In the genomic region with DNA sequence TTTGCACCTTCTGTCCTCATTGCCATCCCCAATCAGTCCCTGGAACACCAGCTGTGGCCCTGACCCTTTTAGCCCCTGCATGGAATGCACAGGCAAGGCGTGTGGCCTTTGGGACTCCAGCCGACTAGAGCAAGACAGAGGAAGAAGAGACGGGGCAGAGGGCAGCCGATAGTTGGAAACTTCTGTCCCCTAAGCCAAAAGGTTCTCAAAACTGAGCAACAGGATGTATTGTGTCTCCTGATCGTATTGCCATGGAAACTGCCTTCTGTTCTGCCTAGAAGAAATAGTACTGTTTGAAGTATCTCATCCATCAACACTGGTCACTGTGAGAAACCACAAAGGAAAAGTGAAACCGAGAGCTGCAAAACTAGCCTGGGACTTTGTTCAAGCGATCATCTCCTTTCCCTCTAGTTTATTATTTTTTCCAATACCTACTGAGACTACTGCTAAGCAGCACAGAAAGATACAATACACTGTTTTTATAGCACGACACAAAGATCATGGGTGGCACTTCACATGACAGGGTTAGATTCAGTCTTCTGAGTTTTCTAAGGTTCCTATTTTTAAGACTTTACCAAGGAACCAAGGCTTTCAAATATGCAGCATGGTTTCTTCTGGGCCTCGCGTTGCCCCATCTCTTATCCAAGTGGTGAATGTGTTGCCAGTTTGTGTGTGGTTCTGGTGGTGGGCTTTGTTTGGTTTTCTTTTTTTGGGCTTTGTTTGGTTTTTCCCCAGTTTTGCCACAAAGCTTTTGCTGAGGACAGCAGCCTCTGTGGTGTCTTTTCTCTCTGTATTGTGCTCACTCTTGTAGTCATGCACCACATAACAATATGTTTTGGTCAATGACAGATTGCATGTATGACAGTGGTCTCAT, we compare ENCODE assay signal across 8 cellular contexts. TPM values are rescaled to one million over a fixed set of nuclear protein-coding genes. Genes with fewer than 3 reads are reported as not detected.
DNase-seq lines count a peak whose midpoint lies in the region; ATAC-seq and TF ChIP-seq lines count a peak whose summit lies in the region.

No MANE protein-coding gene starts in this region.

- H3K4me3 ChIP-seq in left ventricle myocardium inferior = peak overlapping the region; percentile 51
- H3K4me3 ChIP-seq in Caco-2 (ENCODE audit: low read depth, low read length) = no peak overlapping the region

- peaks cover 99% of the 10 kb centered on the region for H3K4me1 Mint-ChIP-seq in activated naive CD4-positive, alpha-beta T cell treated with anti-CD3 and anti-CD28 coated beads, Interleukin-2, amount 10 ng/mL, durations not matched to agents 7 days and 5 days
- H3K4me1 Mint-ChIP-seq in stimulated activated effector memory CD8-positive, alpha-beta T cell treated with anti-CD3 and anti-CD28 coated beads, Interleukin-12 subunit alpha, Interleukin-12 subunit beta, amount 100 ng/mL, for 72 hours = peaks cover 100% of the 10 kb centered on the region
- peaks cover 7% of the 10 kb centered on the region for H3K4me1 Mint-ChIP-seq in Caco-2 (ENCODE audit: low read depth, unreplicated experiment)

- DNase-seq in GDM1 (lab: John Stamatoyannopoulos, UW) = peak; percentile 79
- peak; percentile 67 for DNase-seq in KBM-7
- peak; percentile 79 for DNase-seq in activated naive CD4-positive, alpha-beta T cell treated with anti-CD3 and anti-CD28 coated beads, Interleukin-2, amount 10 ng/mL, durations not matched to agents 7 days and 5 days
- DNase-seq in left ventricle myocardium inferior = no peak
- DNase-seq in stimulated activated effector memory CD8-positive, alpha-beta T cell treated with anti-CD3 and anti-CD28 coated beads, Interleukin-12 subunit alpha, Interleukin-12 subunit beta, amount 100 ng/mL, for 72 hours (ENCODE audit: low spot score in 2 of 2) = peak in 1 of 2 donors; percentile 74
- DNase-seq in DMS 273 (lab: John Stamatoyannopoulos, UW; ENCODE audit: unreplicated experiment) = no peak
- no peak for DNase-seq in Caco-2

- H3K27ac ChIP-seq in left ventricle myocardium inferior (replicated peaks) = peak overlapping the region; percentile 63

- peaks cover 25% of the 10 kb centered on the region for H3K4me1 ChIP-seq in left ventricle myocardium inferior
- H3K4me1 ChIP-seq in Caco-2 = no peaks in the 10 kb centered on the region

- TF ChIP-seq CTCF in left ventricle myocardium inferior (IDR thresholded peaks at IDR 0.05; ENCODE audit: borderline replicate concordance) (no peak), Caco-2 (IDR thresholded peaks at IDR 0.05; ENCODE audit: insufficient read depth in 1 of 2, low read depth in 1 of 2, low read length in 1 of 2, severe bottlenecking in 1 of 2, unreplicated experiment in 1 of 2) (no peak)

- in situ Hi-C loops in KBM-7 (cut with MboI; ENCODE audit: low pct_unique_long_range_greater_than_20kb, low sequenced_read_pairs) = no loop called here

- peak overlapping the region; percentile 95 for H3K27ac Mint-ChIP-seq in activated naive CD4-positive, alpha-beta T cell treated with anti-CD3 and anti-CD28 coated beads, Interleukin-2, amount 10 ng/mL, durations not matched to agents 7 days and 5 days
- H3K27ac Mint-ChIP-seq in stimulated activated effector memory CD8-positive, alpha-beta T cell treated with anti-CD3 and anti-CD28 coated beads, Interleukin-12 subunit alpha, Interleukin-12 subunit beta, amount 100 ng/mL, for 72 hours = peak overlapping the region; percentile 98
- H3K27ac Mint-ChIP-seq in Caco-2 (ENCODE audit: unreplicated experiment) = no peak overlapping the region

- POLR2A ChIA-PET in Caco-2 (lab: Charles Lee) = no interaction called here

- CTCF ChIA-PET in activated naive CD4-positive, alpha-beta T cell treated with anti-CD3 and anti-CD28 coated beads, Interleukin-2, amount 10 ng/mL, durations not matched to agents 7 days and 5 days (lab: Charles Lee) = interaction anchor here (0.8 to 2.8 kb wide), 13 partner anchors 9 to 89 kb away, joined by 3 to 11 read pairs (median 4); a partner anchor contains a TSS
- CTCF ChIA-PET in Caco-2 (lab: Charles Lee) = no interaction called here

- H3K36me3 ChIP-seq in left ventricle myocardium inferior = peaks cover 29% of the 10 kb centered on the region
- H3K36me3 ChIP-seq in Caco-2 (ENCODE audit: control insufficient read depth, insufficient read depth, low read length) = peaks cover 9% of the 10 kb centered on the region

- no peaks in the 10 kb centered on the region for H3K27me3 Mint-ChIP-seq in activated naive CD4-positive, alpha-beta T cell treated with anti-CD3 and anti-CD28 coated beads, Interleukin-2, amount 10 ng/mL, durations not matched to agents 7 days and 5 days
- no peaks in the 10 kb centered on the region for H3K27me3 Mint-ChIP-seq in Caco-2 (ENCODE audit: insufficient read depth, unreplicated experiment)

- no TSS peak for BruUV-seq in Caco-2 (replicated peaks; lab: Mats Ljungman, UMichigan)

- H3K27me3 ChIP-seq in left ventricle myocardium inferior (ENCODE audit: low read depth) = no peaks in the 10 kb centered on the region
- no peaks in the 10 kb centered on the region for H3K27me3 ChIP-seq in Caco-2 (replicated peaks; ENCODE audit: control insufficient read depth, insufficient read depth, low read length)

- H3K9me3 ChIP-seq in left ventricle myocardium inferior (replicated peaks) (no peaks in the 10 kb centered on the region), Caco-2 (no peaks in the 10 kb centered on the region)

- no peaks in the 10 kb centered on the region for H3K9me3 Mint-ChIP-seq in activated naive CD4-positive, alpha-beta T cell treated with anti-CD3 and anti-CD28 coated beads, Interleukin-2, amount 10 ng/mL, durations not matched to agents 7 days and 5 days
- H3K9me3 Mint-ChIP-seq in stimulated activated effector memory CD8-positive, alpha-beta T cell treated with anti-CD3 and anti-CD28 coated beads, Interleukin-12 subunit alpha, Interleukin-12 subunit beta, amount 100 ng/mL, for 72 hours = no peaks in the 10 kb centered on the region
- no peaks in the 10 kb centered on the region for H3K9me3 Mint-ChIP-seq in Caco-2 (ENCODE audit: unreplicated experiment)

- intact Hi-C loops in left ventricle myocardium inferior (cut with micrococcal nuclease) (no loop called here), Caco-2 (cut with micrococcal nuclease; ENCODE audit: unreplicated experiment) (no loop called here)

- peak; percentile 49 for ATAC-seq in GM21526 (IDR thresholded peaks at IDR 0.05; ENCODE audit: low FRiP score, unreplicated experiment)
- ATAC-seq in stimulated activated effector memory CD8-positive, alpha-beta T cell treated with anti-CD3 and anti-CD28 coated beads, Interleukin-12 subunit alpha, Interleukin-12 subunit beta, amount 100 ng/mL, for 72 hours = peak; percentile 84

- peak overlapping the region; percentile 53 for H3K4me3 Mint-ChIP-seq in activated naive CD4-positive, alpha-beta T cell treated with anti-CD3 and anti-CD28 coated beads, Interleukin-2, amount 10 ng/mL, durations not matched to agents 7 days and 5 days
- H3K4me3 Mint-ChIP-seq in stimulated activated effector memory CD8-positive, alpha-beta T cell treated with anti-CD3 and anti-CD28 coated beads, Interleukin-12 subunit alpha, Interleukin-12 subunit beta, amount 100 ng/mL, for 72 hours = peak overlapping the region; percentile 72
- H3K4me3 Mint-ChIP-seq in Caco-2 (ENCODE audit: unreplicated experiment) = no peak overlapping the region

- H3K36me3 Mint-ChIP-seq in activated naive CD4-positive, alpha-beta T cell treated with anti-CD3 and anti-CD28 coated beads, Interleukin-2, amount 10 ng/mL, durations not matched to agents 7 days and 5 days = peaks cover 75% of the 10 kb centered on the region
- H3K36me3 Mint-ChIP-seq in stimulated activated effector memory CD8-positive, alpha-beta T cell treated with anti-CD3 and anti-CD28 coated beads, Interleukin-12 subunit alpha, Interleukin-12 subunit beta, amount 100 ng/mL, for 72 hours = peaks cover 67% of the 10 kb centered on the region
- H3K36me3 Mint-ChIP-seq in Caco-2 (ENCODE audit: insufficient read depth, unreplicated experiment) = peaks cover 42% of the 10 kb centered on the region

RNA-seq across cellular contexts. Expression of a gene that starts 49.3 kb away (rescaled TPM):
- total RNA-seq in left ventricle myocardium inferior (1.7 TPM), Caco-2 (2022) (not detected in 2 replicates)

Comparison
In these comparisons a context has a peak if more than half of its experiments do, and no peak if none do; other contexts are left out.
1. DNase-seq: peak in GDM1 (single experiment), KBM-7 (single experiment) and activated naive CD4-positive, alpha-beta T cell treated with anti-CD3 and anti-CD28 coated beads, Interleukin-2, amount 10 ng/mL, durations not matched to agents 7 days and 5 days (single experiment); none in left ventricle myocardium inferior (single experiment), DMS 273 (single experiment) and Caco-2 (0 of 2).